17 cellular contexts compared by ENCODE assay signal in genomic region chrX:154091678-154092077, GRCh38. TPM values are rescaled to one million over a fixed set of nuclear protein-coding genes. Genes with fewer than 3 reads are reported as not detected.
A peak's percentile ranks its signal among the peaks of the same experiment; 100 is the strongest.
DNase-seq lines count a peak whose midpoint lies in the region; ATAC-seq and TF ChIP-seq lines count a peak whose summit lies in the region.
"Had no signal": no experiment of that assay in that cellular context is flagged by ENCODE, and none has a peak within 500 bp of the region (broad histone marks: within the 10 kb centered on the region; RNA-seq: fewer than 3 reads in every experiment).

No MANE protein-coding gene starts in this region.

- peaks cover 67% of the 10 kb centered on the region for H3K4me1 Mint-ChIP-seq in stimulated activated naive CD8-positive, alpha-beta T cell treated with anti-CD3 and anti-CD28 coated beads, Interleukin-15, amount 100 ng/mL, for 72 hours

- peak overlapping the region in 1 of 2 donors; percentile 48 for H3K27ac Mint-ChIP-seq in stimulated activated naive CD8-positive, alpha-beta T cell treated with anti-CD3 and anti-CD28 coated beads, Interleukin-15, amount 100 ng/mL, for 72 hours

- H3K27me3 Mint-ChIP-seq in stimulated activated naive CD8-positive, alpha-beta T cell treated with anti-CD3 and anti-CD28 coated beads, Interleukin-15, amount 100 ng/mL, for 72 hours = no peaks in the 10 kb centered on the region
- H3K27me3 Mint-ChIP-seq: activated naive CD4-positive, alpha-beta T cell treated with anti-CD3 and anti-CD28 coated beads, Interleukin-2, amount 10 ng/mL, durations not matched to agents 7 days and 5 days had no signal

- H3K4me3 ChIP-seq in left lung = no peak overlapping the region
- H3K4me3 ChIP-seq: SK-N-MC, upper lobe of left lung had no signal

- no peak overlapping the region for H3K27ac ChIP-seq in left lung
- H3K27ac ChIP-seq: 22Rv1, C4-2B, SK-N-MC, upper lobe of left lung had no signal

- no peaks in the 10 kb centered on the region for H3K27me3 ChIP-seq in left lung
- H3K27me3 ChIP-seq: upper lobe of left lung had no signal

- DNase-seq in NCI-H82 (lab: John Stamatoyannopoulos, UW) (peak; percentile 18), NCI-H82 treated with DMSO at 0.1 percent for 48 hours (lab: John Stamatoyannopoulos, UW; ENCODE audit: unreplicated experiment) (no peak), amniotic epithelial cell (ENCODE audit: low read depth) (peak; percentile 19), left lung (no peak), NCI-H1048 (lab: John Stamatoyannopoulos, UW) (no peak), NCI-H1436 (lab: John Stamatoyannopoulos, UW) (no peak), RKO (ENCODE audit: low spot score) (no peak)
- peak in 1 of 2 donors; percentile 10 for DNase-seq in stimulated activated naive CD8-positive, alpha-beta T cell treated with anti-CD3 and anti-CD28 coated beads, Interleukin-15, amount 100 ng/mL, for 72 hours
- DNase-seq: activated naive CD4-positive, alpha-beta T cell treated with anti-CD3 and anti-CD28 coated beads, Interleukin-2, amount 10 ng/mL, durations not matched to agents 7 days and 5 days; central memory CD4-positive, alpha-beta T cell had no signal

- intact Hi-C loops in left lung (cut with DNase I) = no loop called here

- no peak overlapping the region for H3K4me3 Mint-ChIP-seq in stimulated activated naive CD8-positive, alpha-beta T cell treated with anti-CD3 and anti-CD28 coated beads, Interleukin-15, amount 100 ng/mL, for 72 hours
- H3K4me3 Mint-ChIP-seq: activated naive CD4-positive, alpha-beta T cell treated with anti-CD3 and anti-CD28 coated beads, Interleukin-2, amount 10 ng/mL, durations not matched to agents 7 days and 5 days had no signal

- no peaks in the 10 kb centered on the region for H3K9me3 Mint-ChIP-seq in stimulated activated naive CD8-positive, alpha-beta T cell treated with anti-CD3 and anti-CD28 coated beads, Interleukin-15, amount 100 ng/mL, for 72 hours
- H3K9me3 Mint-ChIP-seq: activated naive CD4-positive, alpha-beta T cell treated with anti-CD3 and anti-CD28 coated beads, Interleukin-2, amount 10 ng/mL, durations not matched to agents 7 days and 5 days had no signal

- H3K4me1 ChIP-seq in left lung = peaks cover 4 to 48% of the 10 kb centered on the region in 2 donors

- peaks cover 0 to 5% of the 10 kb centered on the region in 2 donors for H3K36me3 ChIP-seq in left lung

- no peaks in the 10 kb centered on the region for H3K9me3 ChIP-seq in left lung
- H3K9me3 ChIP-seq: upper lobe of left lung had no signal

- ATAC-seq in left lung = peak; percentile 51
- ATAC-seq in stimulated activated naive CD8-positive, alpha-beta T cell treated with anti-CD3 and anti-CD28 coated beads, Interleukin-15, amount 100 ng/mL, for 72 hours = peak; percentile 31

- TF ChIP-seq CTCF in left lung (IDR thresholded peaks at IDR 0.05) = no peak

RNA-seq across cellular contexts. Expression of gene MECP2, which starts 5.8 kb away (rescaled TPM):
- 10 to 100 TPM; 36.2 to 47.1 TPM for total RNA-seq in left lung

RNA-seq across cellular contexts. Expression of gene OPN1LW, which starts 52.4 kb away (rescaled TPM):
- total RNA-seq in left lung = not detected
- total RNA-seq: kidney epithelial cell, myocyte, renal cortical epithelial cell, upper lobe of left lung had no signal

Comparison
In these comparisons a context has a peak if more than half of its experiments do, and no peak if none do; other contexts are left out.
1. DNase-seq: peak in NCI-H82 (single experiment) and amniotic epithelial cell (single experiment); none in NCI-H82 treated with DMSO at 0.1 percent for 48 hours (single experiment), left lung (0 of 2), NCI-H1048 (single experiment), NCI-H1436 (single experiment) and RKO (single experiment).